Comparison of ENCODE assay signal across 7 cellular contexts in the genomic region with DNA sequence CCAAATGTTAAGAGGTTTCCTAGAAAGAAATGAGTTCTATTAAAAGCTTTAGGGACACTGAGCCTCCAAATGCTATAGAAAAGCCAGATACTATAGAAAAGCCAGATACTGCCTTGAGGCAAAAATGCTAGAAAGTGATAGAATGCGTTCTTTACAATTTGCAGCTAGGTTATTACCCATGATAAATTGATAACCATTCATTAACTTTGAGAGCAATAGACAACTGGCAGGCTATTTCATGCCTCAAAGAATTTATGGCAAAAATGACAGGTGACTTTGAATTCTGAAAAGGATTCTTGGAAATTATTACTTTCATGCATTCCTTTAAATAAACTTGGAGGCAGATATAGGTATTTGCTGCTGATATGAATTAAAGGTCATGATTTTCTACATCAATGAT.
"Had no signal": no experiment of that assay in that cellular context is flagged by ENCODE, and none has a peak within 500 bp of the region (broad histone marks: within the 10 kb centered on the region; RNA-seq: fewer than 3 reads in every experiment).

No MANE protein-coding gene starts in this region.

- DNase-seq: H9, HCEC 1CT had no signal

- FAIRE-seq: H1, H54, HepG2 had no signal

- H3K27ac ChIP-seq: HL-60 had no signal

- H2AFZ ChIP-seq: GM23338 had no signal

- H3K4me3 ChIP-seq: GM23338 had no signal

- H3K4me2 ChIP-seq: GM23338 had no signal
